ENCODE assay signal across 20 cellular contexts in the genomic region with DNA sequence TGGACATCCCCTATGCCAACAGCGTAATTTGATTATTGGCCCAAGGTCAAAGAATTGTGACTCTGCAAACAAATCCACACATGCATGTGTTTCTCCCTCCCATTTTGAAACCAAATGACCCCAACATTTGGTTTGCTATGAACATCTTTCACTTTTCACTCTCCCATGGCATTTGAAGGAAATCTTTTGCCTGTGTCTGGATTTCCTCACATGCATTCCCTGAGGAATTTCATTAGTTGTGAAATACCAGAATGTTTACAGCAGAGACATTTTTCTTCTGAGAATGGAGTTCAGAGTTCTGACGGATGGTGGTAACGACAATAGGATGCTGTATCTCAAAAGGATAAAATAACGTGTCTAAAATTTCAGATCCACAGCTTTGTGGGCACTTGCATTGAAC.
DNase-seq lines count a peak whose midpoint lies in the region; ATAC-seq and TF ChIP-seq lines count a peak whose summit lies in the region.
"Had no signal": no experiment of that assay in that cellular context is flagged by ENCODE, and none has a peak within 500 bp of the region (broad histone marks: within the 10 kb centered on the region; RNA-seq: fewer than 3 reads in every experiment).

No MANE protein-coding gene starts in this region.

- TF ChIP-seq CTCF in right atrium auricular region (IDR thresholded peaks at IDR 0.05) (no peak), fibroblast of the aortic adventitia (IDR thresholded peaks at IDR 0.05; ENCODE audit: insufficient read depth, low read length) (no peak)

- H3K4me1 ChIP-seq in right atrium auricular region = no peaks in the 10 kb centered on the region
- H3K4me1 ChIP-seq: vagina had no signal

- ATAC-seq in Right ventricle myocardium inferior (peak; percentile 65), GM19023 (IDR thresholded peaks at IDR 0.05; ENCODE audit: unreplicated experiment) (no peak), GM21528 (IDR thresholded peaks at IDR 0.05; ENCODE audit: low FRiP score, unreplicated experiment) (no peak)
- ATAC-seq: activated CD8-positive, alpha-beta memory T cell treated with anti-CD3 and anti-CD28 coated beads, Interleukin-2, amount 10 ng/mL, durations not matched to agents 7 days and 5 days; HCT116 had no signal

- DNase-seq in Right ventricle myocardium inferior (ENCODE audit: missing footprints) (no peak), right atrium auricular region (ENCODE audit: low spot score) (no peak), NCI-H2171 treated with DMSO at 0.1 percent for 48 hours (lab: John Stamatoyannopoulos, UW) (peak; percentile 11), fibroblast of the aortic adventitia (ENCODE audit: low read depth) (peak; percentile 88), stromal cell of bone marrow (ENCODE audit: low read depth) (peak; percentile 56), NCI-H2107 (lab: John Stamatoyannopoulos, UW) (no peak)
- DNase-seq: activated CD8-positive, alpha-beta memory T cell treated with anti-CD3 and anti-CD28 coated beads, Interleukin-2, amount 10 ng/mL, durations not matched to agents 7 days and 5 days; activated effector memory CD4-positive, alpha-beta T cell treated with anti-CD3 and anti-CD28 coated beads, Interleukin-2, amount 50 U/mL, for 16 hours; Caco-2; GF-D8; immature natural killer cell; mesendoderm; MG63; SHP77 treated with DMSO at 0.1 percent for 48 hours; stimulated activated CD4-positive, alpha-beta T cell treated with anti-CD3 and anti-CD28 coated beads, Interleukin-15, amount 100 ng/mL, for 24 hours; T-helper 2 cell had no signal

- H3K27ac ChIP-seq in right atrium auricular region = no peak overlapping the region
- H3K27ac ChIP-seq: vagina had no signal

- no peak overlapping the region for H3K4me3 ChIP-seq in right atrium auricular region
- no peak overlapping the region for H3K4me3 ChIP-seq in fibroblast of the aortic adventitia (ENCODE audit: low read depth, low read length)
- H3K4me3 ChIP-seq: MG63, vagina had no signal

- no peaks in the 10 kb centered on the region for H3K9me3 ChIP-seq in right atrium auricular region
- H3K9me3 ChIP-seq: Caco-2, MG63, vagina had no signal

- no peaks in the 10 kb centered on the region for H3K36me3 ChIP-seq in right atrium auricular region
- H3K36me3 ChIP-seq: MG63, vagina had no signal

- intact Hi-C loops in Right ventricle myocardium inferior (cut with DNase I) = no loop called here

- H3K27me3 ChIP-seq in right atrium auricular region = no peaks in the 10 kb centered on the region
- H3K27me3 ChIP-seq: MG63, vagina had no signal

Comparison
In these comparisons a context has a peak if more than half of its experiments do, and no peak if none do; other contexts are left out.
1. DNase-seq: peak in NCI-H2171 treated with DMSO at 0.1 percent for 48 hours (single experiment), fibroblast of the aortic adventitia (single experiment) and stromal cell of bone marrow (single experiment); none in Right ventricle myocardium inferior (single experiment), right atrium auricular region (single experiment) and NCI-H2107 (single experiment).